In the genomic region with DNA sequence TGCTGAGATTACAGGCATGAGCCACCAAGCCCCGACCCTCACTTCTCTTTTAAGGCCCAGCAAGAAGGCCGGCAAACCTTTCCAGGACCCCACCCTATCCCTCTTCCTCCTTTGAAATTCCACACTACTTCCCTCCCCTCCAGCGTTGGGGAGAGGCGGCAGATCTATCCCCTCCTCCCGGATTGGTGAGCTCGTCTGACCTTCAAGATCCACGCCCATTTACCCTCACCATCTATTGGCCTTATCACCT, we compare ENCODE assay signal across 8 cellular contexts. TPM values are rescaled to one million over a fixed set of nuclear protein-coding genes. Genes with fewer than 3 reads are reported as not detected.
A peak's percentile ranks its signal among the peaks of the same experiment; 100 is the strongest.
DNase-seq lines count a peak whose midpoint lies in the region; TF ChIP-seq lines count a peak whose summit lies in the region.

No MANE protein-coding gene starts in this region.

- H3K4me1 ChIP-seq in PC-9 (replicated peaks; ENCODE audit: insufficient read depth), result no peaks in the 10 kb centered on the region
- no peaks in the 10 kb centered on the region for H3K4me1 ChIP-seq in parathyroid adenoma

- H3K9me3 ChIP-seq in PC-9 (ENCODE audit: insufficient read depth, low read depth) (no peaks in the 10 kb centered on the region), parathyroid adenoma (ENCODE audit: control insufficient read depth, low read length) (no peaks in the 10 kb centered on the region)

- no peak for DNase-seq in Calu3
- DNase-seq in PC-9, result no peak
- DNase-seq in epithelial cell of esophagus (ENCODE audit: low read depth), result no peak
- DNase-seq in NCI-H2196 (lab: John Stamatoyannopoulos, UW; ENCODE audit: unreplicated experiment), result no peak
- DNase-seq in central memory CD4-positive, alpha-beta T cell, result no peak
- DNase-seq in DMS153 (lab: John Stamatoyannopoulos, UW), result no peak
- DNase-seq in HuH-7.5 (ENCODE audit: low spot score), result no peak

- peak overlapping the region; percentile 38; the same call in 1 of the 2 replicates for H3K4me2 ChIP-seq in PC-9
- peak overlapping the region; percentile 44 for H3K4me2 ChIP-seq in parathyroid adenoma (ENCODE audit: low read length)

- no peaks in the 10 kb centered on the region for H3K79me2 ChIP-seq in PC-9 (ENCODE audit: low read depth)
- H3K79me2 ChIP-seq in parathyroid adenoma, result no peaks in the 10 kb centered on the region

- H3K27ac ChIP-seq in PC-9, result peak overlapping the region; percentile 60; the same call in 1 of the 2 replicates
- peak overlapping the region; percentile 78 for H3K27ac ChIP-seq in parathyroid adenoma

- H4K20me1 ChIP-seq in PC-9 (ENCODE audit: insufficient read depth), result no peaks in the 10 kb centered on the region

- peaks cover 41% of the 10 kb centered on the region for H3K36me3 Mint-ChIP-seq in Calu3 (ENCODE audit: insufficient read depth, unreplicated experiment)

- H3K27ac Mint-ChIP-seq in Calu3 (ENCODE audit: unreplicated experiment), result peak overlapping the region; percentile 99

- TF ChIP-seq CTCF in Calu3 (IDR thresholded peaks at IDR 0.05; ENCODE audit: unreplicated experiment) (no peak), PC-9 (conservative IDR thresholded peaks at IDR 0.05) (no peak), epithelial cell of esophagus (IDR thresholded peaks at IDR 0.05; ENCODE audit: insufficient read depth, low read depth, low read length, missing control alignments) (no peak), parathyroid adenoma (IDR thresholded peaks at IDR 0.05) (no peak)

- H3K9me3 Mint-ChIP-seq in Calu3 (ENCODE audit: low read depth, unreplicated experiment), result no peaks in the 10 kb centered on the region

- H3K4me3 Mint-ChIP-seq in Calu3 (ENCODE audit: low read depth, unreplicated experiment), result peak overlapping the region; percentile 75

- H2AFZ ChIP-seq in PC-9 (no peak overlapping the region), parathyroid adenoma (peak overlapping the region; percentile 30)

- POLR2A ChIA-PET in PC-9 (lab: Charles Lee; ENCODE audit: unreplicated experiment), result interaction anchor here (0.5 to 1.4 kb wide), 6 partner anchors 10 to 728 kb away, joined by 3 to 14 read pairs (median 6); a partner anchor contains a TSS

- H3F3A ChIP-seq in PC-9 (ENCODE audit: insufficient read depth, low read depth), result no peaks in the 10 kb centered on the region

- H3K36me3 ChIP-seq in PC-9 (ENCODE audit: low read depth) (no peaks in the 10 kb centered on the region), parathyroid adenoma (ENCODE audit: control insufficient read depth, insufficient read depth, low read length) (no peaks in the 10 kb centered on the region)

- no peaks in the 10 kb centered on the region for H3K27me3 ChIP-seq in PC-9 (ENCODE audit: insufficient read depth, low read depth)
- no peaks in the 10 kb centered on the region for H3K27me3 ChIP-seq in parathyroid adenoma (ENCODE audit: control insufficient read depth, insufficient read depth, low read length)

- H3K27me3 Mint-ChIP-seq in Calu3 (ENCODE audit: unreplicated experiment), result peaks cover 9% of the 10 kb centered on the region

- CTCF ChIA-PET in Calu3 (lab: Charles Lee), result interaction anchor here (0.5 to 1.3 kb wide), 9 partner anchors 24 to 389 kb away, joined by 3 to 11 read pairs (median 4); a partner anchor contains a TSS
- CTCF ChIA-PET in PC-9 (lab: Charles Lee), result interaction anchor here (1.0 kb wide), 1 partner anchor 35 kb away, joined by 3 read pairs; no protein-coding TSS in a partner anchor

- no peak overlapping the region for H3K9ac ChIP-seq in parathyroid adenoma

- intact Hi-C loops in Calu3 (cut with micrococcal nuclease; ENCODE audit: unreplicated experiment), result loop anchor here (10.0 kb wide), 1 partner anchor 564 kb away; no protein-coding TSS in a partner anchor
- intact Hi-C loops in PC-9 (cut with micrococcal nuclease; ENCODE audit: unreplicated experiment), result loop anchor here (2.0 kb wide), 1 partner anchor 78 kb away; a partner anchor contains a TSS

- no peaks in the 10 kb centered on the region for H3K9me2 ChIP-seq in PC-9 (ENCODE audit: insufficient read depth)

- H3K4me1 Mint-ChIP-seq in Calu3 (ENCODE audit: low read depth, unreplicated experiment), result peaks cover 24% of the 10 kb centered on the region

- H3K4me3 ChIP-seq in PC-9, result peak overlapping the region; percentile 49; the same call in 1 of the 2 replicates
- H3K4me3 ChIP-seq in epithelial cell of esophagus (ENCODE audit: low read length), result peak overlapping the region; percentile 46
- peak overlapping the region; percentile 49 for H3K4me3 ChIP-seq in parathyroid adenoma (ENCODE audit: low read depth, low read length)

- BruUV-seq in Calu3 (replicated peaks; lab: Mats Ljungman, UMichigan) (no TSS peak), PC-9 (replicated peaks; lab: Mats Ljungman, UMichigan) (no TSS peak)

RNA-seq across cellular contexts. Expression of a gene that starts 4.5 kb away (rescaled TPM):
- total RNA-seq in Calu3 (2022) (22.3 and 24.3 TPM in 2 replicates), PC-9 (2021) (13.1 and 13.5 TPM in 2 replicates)

RNA-seq across cellular contexts. Expression of a gene that starts 9.3 kb away (rescaled TPM):
- total RNA-seq in Calu3 (2022) (1.9 and 2.7 TPM in 2 replicates), PC-9 (2021) (0.44 and 0.63 TPM in 2 replicates)

RNA-seq across cellular contexts. Expression of a gene that starts 19.0 kb away (rescaled TPM):
- 222 and 273 TPM in 2 replicates for total RNA-seq in Calu3 (2022)
- 90.0 and 94.5 TPM in 2 replicates for total RNA-seq in PC-9 (2021)

RNA-seq across cellular contexts. Expression of a gene that starts 28.1 kb away (rescaled TPM):
- total RNA-seq in Calu3 (2022) (13.9 and 16.6 TPM in 2 replicates), PC-9 (2021) (1.8 and 2.0 TPM in 2 replicates)

RNA-seq across cellular contexts. Expression of a gene that starts 42.4 kb away (rescaled TPM):
- not detected in 2 replicates for total RNA-seq in Calu3 (2022)
- total RNA-seq in PC-9 (2021), result not detected in 2 replicates
